In genomic region chr10:45420453-45421192, GRCh38 we compare ENCODE assay signal across 7 cellular contexts. TPM values are rescaled to one million over a fixed set of nuclear protein-coding genes. Genes with fewer than 3 reads are reported as not detected.
DNase-seq lines count a peak whose midpoint lies in the region; ATAC-seq and TF ChIP-seq lines count a peak whose summit lies in the region.

No MANE protein-coding gene starts in this region.

- peaks cover 36 to 49% (median 43%) of the 10 kb centered on the region in 4 donors for H3K4me1 ChIP-seq in upper lobe of left lung

- intact Hi-C loops in activated CD4-positive, alpha-beta T cell treated with anti-CD3 and anti-CD28 coated beads for 36 hours (cut with DNase I, micrococcal nuclease) = no loop called here
- intact Hi-C loops in dorsolateral prefrontal cortex (cut with DNase I) = no loop called here
- intact Hi-C loops in natural killer cell (cut with micrococcal nuclease) = no loop called here

- whole genome bisulfite sequencing in upper lobe of left lung, 2 donors = 21 to 34% methylated on average over 13 to 16 of the region's 16 CpGs

- TF ChIP-seq EP300 in upper lobe of left lung (IDR thresholded peaks at IDR 0.05) = no peak

- H3K27ac ChIP-seq in dorsolateral prefrontal cortex = peak overlapping the region in 48 of 59 donors; percentile 15 to 94 (median 82)
- H3K27ac ChIP-seq in upper lobe of left lung = peak overlapping the region; percentile 90 to 96 (median 94)

- H3K36me3 ChIP-seq in upper lobe of left lung = no peaks in the 10 kb centered on the region

- no peak overlapping the region for H3K27ac Mint-ChIP-seq in HFFc6
- peak overlapping the region; percentile 86 for H3K27ac Mint-ChIP-seq in activated CD4-positive, alpha-beta T cell treated with anti-CD3 and anti-CD28 coated beads for 36 hours
- peak overlapping the region; percentile 83 to 97 for H3K27ac Mint-ChIP-seq in natural killer cell

- no peaks in the 10 kb centered on the region for H3K27me3 ChIP-seq in dorsolateral prefrontal cortex
- no peaks in the 10 kb centered on the region for H3K27me3 ChIP-seq in upper lobe of left lung

- ATAC-seq in GM18508 (IDR thresholded peaks at IDR 0.05; ENCODE audit: insufficient read depth, unreplicated experiment) (peak; percentile 61), natural killer cell (peak; percentile 40 to 47 (median 43)), upper lobe of left lung (ENCODE audit: low FRiP score in 2 of 2) (peak; percentile 8 to 30)
- ATAC-seq in activated CD4-positive, alpha-beta T cell treated with anti-CD3 and anti-CD28 coated beads for 36 hours = peak; percentile 43

- POLR2A ChIA-PET in activated CD4-positive, alpha-beta T cell treated with anti-CD3 and anti-CD28 coated beads for 36 hours (lab: Charles Lee) = no interaction called here

- H3K36me3 Mint-ChIP-seq in HFFc6 (ENCODE audit: low read depth) = no peaks in the 10 kb centered on the region
- no peaks in the 10 kb centered on the region for H3K36me3 Mint-ChIP-seq in activated CD4-positive, alpha-beta T cell treated with anti-CD3 and anti-CD28 coated beads for 36 hours (ENCODE audit: low read depth)
- no peaks in the 10 kb centered on the region for H3K36me3 Mint-ChIP-seq in natural killer cell

- peak overlapping the region; percentile 22; the same call in 1 of the 2 replicates for H3K4me3 Mint-ChIP-seq in HFFc6
- peak overlapping the region; percentile 81 for H3K4me3 Mint-ChIP-seq in activated CD4-positive, alpha-beta T cell treated with anti-CD3 and anti-CD28 coated beads for 36 hours
- H3K4me3 Mint-ChIP-seq in natural killer cell = peak overlapping the region; percentile 97

- TF ChIP-seq CTCF in HFFc6 (IDR thresholded peaks at IDR 0.05) (no peak), dorsolateral prefrontal cortex (IDR thresholded peaks at IDR 0.05 in 54 of 56, conservative IDR thresholded peaks at IDR 0.05 in 2 of 56; ENCODE audit: low read depth in 1 of 56, partially characterized antibody in 56 of 56) (no peak), natural killer cell (IDR thresholded peaks at IDR 0.05) (no peak), upper lobe of left lung (IDR thresholded peaks at IDR 0.05) (no peak)

- H3K4me1 Mint-ChIP-seq in HFFc6 (ENCODE audit: low read depth) (peaks cover 13% of the 10 kb centered on the region; the same call in 1 of the 2 replicates), natural killer cell (peaks cover 30 to 46% of the 10 kb centered on the region in 2 donors)
- peaks cover 35% of the 10 kb centered on the region for H3K4me1 Mint-ChIP-seq in activated CD4-positive, alpha-beta T cell treated with anti-CD3 and anti-CD28 coated beads for 36 hours

- H3K9me3 ChIP-seq in upper lobe of left lung = no peaks in the 10 kb centered on the region

- H3K9me3 Mint-ChIP-seq in HFFc6 (no peaks in the 10 kb centered on the region), natural killer cell (no peaks in the 10 kb centered on the region)
- H3K9me3 Mint-ChIP-seq in activated CD4-positive, alpha-beta T cell treated with anti-CD3 and anti-CD28 coated beads for 36 hours (ENCODE audit: low read depth) = no peaks in the 10 kb centered on the region

- DNase-seq in HFFc6 = peak; percentile 9
- DNase-seq in NAMALWA (ENCODE audit: low spot score) = peak; percentile 81
- DNase-seq in activated CD4-positive, alpha-beta T cell treated with anti-CD3 and anti-CD28 coated beads for 36 hours = peak; percentile 64
- DNase-seq in dorsolateral prefrontal cortex = peak; percentile 54 to 89 (median 76)
- peak; percentile 37 for DNase-seq in natural killer cell
- peak in 1 of 2 donors; percentile 86 for DNase-seq in upper lobe of left lung

- peak in 1 of 4 donors; percentile 25 for TF ChIP-seq POLR2A in upper lobe of left lung (IDR thresholded peaks at IDR 0.05)

- CTCF ChIA-PET in activated CD4-positive, alpha-beta T cell treated with anti-CD3 and anti-CD28 coated beads for 36 hours (lab: Charles Lee) = interaction anchor here (1.4 kb wide), 1 partner anchor 186 kb away, joined by 5 read pairs; no protein-coding TSS in a partner anchor

- H3K27me3 Mint-ChIP-seq in HFFc6 (ENCODE audit: insufficient read depth) = peaks cover 33% of the 10 kb centered on the region
- peaks cover 5% of the 10 kb centered on the region for H3K27me3 Mint-ChIP-seq in activated CD4-positive, alpha-beta T cell treated with anti-CD3 and anti-CD28 coated beads for 36 hours
- H3K27me3 Mint-ChIP-seq in natural killer cell (ENCODE audit: low read depth in 2 of 2) = no peaks in the 10 kb centered on the region

- H3K4me3 ChIP-seq in dorsolateral prefrontal cortex (peak overlapping the region in 24 of 59 donors; percentile 10 to 77 (median 64)), upper lobe of left lung (peak overlapping the region in 2 of 4 donors; percentile 51 to 59)

RNA-seq across cellular contexts. Expression of gene ALOX5, which starts 46.6 kb away (rescaled TPM):
- total RNA-seq in HFFc6 (2021; fragmentation: NEBNext Ultra II Directional; extraction: Animal tissue kit (Norgen Biotek cat#: 25700)) = not detected
- under 1 TPM; 0.21 to 0.26 TPM for total RNA-seq in activated CD4-positive, alpha-beta T cell treated with anti-CD3 and anti-CD28 coated beads for 36 hours
- total RNA-seq in dorsolateral prefrontal cortex (10 to 100 TPM in 45 of 120 experiments, 1 to 10 TPM in 75; 1.6 to 32.2 (median 8.5) TPM), natural killer cell (10 to 100 TPM in 2 of 3 donors, 1 to 10 TPM in 1; 8.6 to 93.5 (median 12.4) TPM), upper lobe of left lung (100 to 1,000 TPM; 113 to 686 (median 280) TPM)

Comparison
In these comparisons a context has a peak if more than half of its experiments do, and no peak if none do; other contexts are left out.
1. H3K4me3 Mint-ChIP-seq: peak in every context shown above with its lines; median percentile 97 in natural killer cell; 81 in activated CD4-positive, alpha-beta T cell treated with anti-CD3 and anti-CD28 coated beads for 36 hours; 22 in HFFc6.